Comparison of ENCODE assay signal across 27 cellular contexts in the genomic region with DNA sequence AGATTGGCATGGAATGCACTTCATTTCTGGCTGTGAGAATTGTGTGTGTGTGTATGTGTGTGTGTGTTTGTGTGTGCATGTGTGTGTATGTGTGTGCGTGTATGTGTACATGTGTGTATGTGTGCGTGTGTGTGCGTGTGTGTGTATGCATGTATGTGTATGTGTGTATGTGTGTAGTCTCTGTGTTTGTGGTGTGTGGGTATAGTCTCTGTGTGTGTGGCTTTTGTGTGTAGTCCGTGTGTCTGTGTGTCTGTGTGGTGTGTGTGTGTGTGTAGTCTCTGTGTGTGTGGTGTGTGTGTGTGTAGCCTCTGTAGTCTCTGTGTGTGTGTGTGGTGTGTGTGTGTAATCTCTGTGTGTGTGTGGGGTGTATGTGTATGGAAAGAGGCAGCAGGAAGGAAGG.
"Had no signal": no experiment of that assay in that cellular context is flagged by ENCODE, and none has a peak within 500 bp of the region (broad histone marks: within the 10 kb centered on the region; RNA-seq: fewer than 3 reads in every experiment).

No MANE protein-coding gene starts in this region.

- ATAC-seq: heart right ventricle; left colon; left lung; lower lobe of right lung; naive thymus-derived CD8-positive, alpha-beta T cell; right cardiac atrium; stimulated activated effector memory CD8-positive, alpha-beta T cell treated with anti-CD3 and anti-CD28 coated beads, Interleukin-12 subunit alpha, Interleukin-12 subunit beta, amount 100 ng/mL, for 72 hours had no signal

- H3K4me3 ChIP-seq: heart right ventricle, left lung, lower lobe of right lung, ovary, prostate gland, sigmoid colon, spleen, suprapubic skin, thoracic aorta, tibial artery, vagina had no signal

- H3K4me1 ChIP-seq: heart right ventricle, left lung, lower lobe of right lung, prostate gland, sigmoid colon, spleen, suprapubic skin, tibial artery, vagina had no signal

- H3K36me3 Mint-ChIP-seq: naive thymus-derived CD8-positive, alpha-beta T cell; stimulated activated effector memory CD8-positive, alpha-beta T cell treated with anti-CD3 and anti-CD28 coated beads, Interleukin-12 subunit alpha, Interleukin-12 subunit beta, amount 100 ng/mL, for 72 hours; type B pancreatic cell had no signal

- H3K27me3 ChIP-seq: heart right ventricle, left lung, ovary, sigmoid colon, spleen, suprapubic skin, tibial artery, vagina had no signal

- H3K36me3 ChIP-seq: heart right ventricle, left lung, lower lobe of right lung, ovary, prostate gland, sigmoid colon, spleen, suprapubic skin, thoracic aorta, tibial artery, vagina had no signal

- H3K9me3 ChIP-seq: heart right ventricle, left lung, lower lobe of right lung, ovary, prostate gland, sigmoid colon, spleen, thoracic aorta, tibial artery, vagina had no signal

- H3K27ac Mint-ChIP-seq: naive thymus-derived CD8-positive, alpha-beta T cell; nephron; stimulated activated effector memory CD8-positive, alpha-beta T cell treated with anti-CD3 and anti-CD28 coated beads, Interleukin-12 subunit alpha, Interleukin-12 subunit beta, amount 100 ng/mL, for 72 hours; stimulated activated naive CD8-positive, alpha-beta T cell treated with anti-CD3 and anti-CD28 coated beads, Interleukin-15, Interleukin-2, amounts not matched to agents 100 ng/mL and 50 ng/mL, for 24 hours; type B pancreatic cell had no signal

- H3K27me3 Mint-ChIP-seq: stimulated activated naive CD8-positive, alpha-beta T cell treated with anti-CD3 and anti-CD28 coated beads, Interleukin-15, Interleukin-2, amounts not matched to agents 100 ng/mL and 50 ng/mL, for 24 hours; type B pancreatic cell had no signal

- H3K9me3 Mint-ChIP-seq: nephron had no signal

- H3K27ac ChIP-seq: heart right ventricle, left lung, lower lobe of right lung, ovary, prostate gland, sigmoid colon, spleen, suprapubic skin, thoracic aorta, tibial artery, vagina had no signal

- H3K4me3 Mint-ChIP-seq: naive thymus-derived CD8-positive, alpha-beta T cell; nephron; neural crest cell; stimulated activated effector memory CD8-positive, alpha-beta T cell treated with anti-CD3 and anti-CD28 coated beads, Interleukin-12 subunit alpha, Interleukin-12 subunit beta, amount 100 ng/mL, for 72 hours; stimulated activated naive CD8-positive, alpha-beta T cell treated with anti-CD3 and anti-CD28 coated beads, Interleukin-15, Interleukin-2, amounts not matched to agents 100 ng/mL and 50 ng/mL, for 24 hours; type B pancreatic cell had no signal

- DNase-seq: heart right ventricle; hippocampal formation; kidney; left colon; lower lobe of right lung; mammary epithelial cell; mesenchymal stem cell; naive thymus-derived CD8-positive, alpha-beta T cell; ovary; retina; right cardiac atrium; sigmoid colon; small intestine; spleen; stimulated activated CD4-positive, alpha-beta T cell treated with anti-CD3 and anti-CD28 coated beads, Interleukin-4, amount 100 ng/mL, for 24 hours; stimulated activated naive CD4-positive, alpha-beta T cell; tibial artery had no signal

- H3K4me1 Mint-ChIP-seq: naive thymus-derived CD8-positive, alpha-beta T cell; nephron; stimulated activated effector memory CD8-positive, alpha-beta T cell treated with anti-CD3 and anti-CD28 coated beads, Interleukin-12 subunit alpha, Interleukin-12 subunit beta, amount 100 ng/mL, for 72 hours had no signal

- FAIRE-seq: kidney, small intestine had no signal
